27 cellular contexts compared by ENCODE assay signal in the genomic region with DNA sequence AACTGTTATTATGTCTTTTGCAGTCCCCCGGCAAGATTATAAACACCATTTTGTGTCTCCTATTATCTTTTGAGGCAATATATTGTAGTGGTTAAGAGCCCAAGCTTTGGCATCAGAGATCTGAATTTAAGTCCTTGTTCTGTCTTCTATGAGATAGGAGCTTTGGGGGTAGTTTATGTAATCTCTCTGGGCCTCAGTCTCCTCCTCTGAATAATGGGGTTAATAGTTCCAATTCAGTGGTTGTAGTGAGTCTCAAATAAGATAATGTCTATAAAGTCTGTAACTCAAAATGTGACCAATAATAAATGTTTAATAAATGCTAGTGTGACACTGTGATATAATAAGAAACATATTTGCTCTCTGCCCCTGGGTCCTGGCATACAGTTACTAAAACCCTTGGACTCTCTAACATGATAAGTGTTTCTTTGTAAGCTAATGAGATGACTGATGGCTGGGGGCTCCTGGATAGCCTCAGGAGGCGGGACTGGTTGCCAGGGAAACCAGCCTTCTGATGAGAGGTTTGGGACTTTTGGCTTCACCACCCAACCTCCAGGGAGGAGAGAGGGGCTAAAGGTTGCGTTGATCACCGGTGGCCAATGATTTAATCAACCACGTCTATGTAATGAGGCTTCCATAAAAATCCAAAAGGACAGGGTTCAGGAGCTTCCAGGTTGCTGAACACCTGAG.
A peak's percentile ranks its signal among the peaks of the same experiment; 100 is the strongest.
DNase-seq lines count a peak whose midpoint lies in the region; ATAC-seq, FAIRE-seq and TF ChIP-seq lines count a peak whose summit lies in the region.
"Had no signal": no experiment of that assay in that cellular context is flagged by ENCODE, and none has a peak within 500 bp of the region (broad histone marks: within the 10 kb centered on the region; RNA-seq: fewer than 3 reads in every experiment).

No MANE protein-coding gene starts in this region.

- no peaks in the 10 kb centered on the region for H3K36me3 ChIP-seq in CD8-positive, alpha-beta T cell (ENCODE audit: insufficient read depth, low read length)
- H3K36me3 ChIP-seq in neuronal stem cell (replicated peaks in 1 of 2; ENCODE audit: control insufficient read depth in 2 of 2, insufficient read depth in 2 of 2, low read length in 2 of 2): no peaks in the 10 kb centered on the region
- H3K36me3 ChIP-seq: cardiac muscle cell, heart right ventricle, uterus had no signal

- no peak overlapping the region for H3K18ac ChIP-seq in neuronal stem cell (ENCODE audit: low read length)

- H4K8ac ChIP-seq in neuronal stem cell (ENCODE audit: low read depth, low read length): no peak overlapping the region

- FAIRE-seq in H54 (lab: Jason Lieb, UNC): no peak
- FAIRE-seq: H1 had no signal

- H3K4me3 Mint-ChIP-seq in CD8-positive, alpha-beta T cell: no peak overlapping the region
- H3K4me3 Mint-ChIP-seq in brain (no peak overlapping the region), neural crest cell (no peak overlapping the region)
- H3K4me3 Mint-ChIP-seq: activated T-cell treated with anti-CD3 and anti-CD28 coated beads, Interleukin-2, amount 50 U/mL, for 4 hours; effector memory CD8-positive, alpha-beta T cell had no signal

- ATAC-seq in CD8-positive, alpha-beta T cell: no peak
- ATAC-seq: activated T-cell treated with anti-CD3 and anti-CD28 coated beads, Interleukin-2, amount 50 U/mL, for 4 hours; effector memory CD8-positive, alpha-beta T cell; heart right ventricle; psoas muscle; stimulated activated naive CD8-positive, alpha-beta T cell treated with anti-CD3 and anti-CD28 coated beads, Interleukin-15, Interleukin-2, amounts not matched to agents 100 U/mL and 50 U/mL, for 24 hours had no signal

- no peak overlapping the region for H3K4ac ChIP-seq in neuronal stem cell (ENCODE audit: low read length)

- no peak overlapping the region for H2BK5ac ChIP-seq in neuronal stem cell (ENCODE audit: low read length)

- no peak overlapping the region for H4K91ac ChIP-seq in neuronal stem cell (ENCODE audit: low read depth, low read length, poor library complexity)

- H3K27me3 Mint-ChIP-seq in CD8-positive, alpha-beta T cell (ENCODE audit: low read depth): no peaks in the 10 kb centered on the region
- H3K27me3 Mint-ChIP-seq in brain: no peaks in the 10 kb centered on the region
- H3K27me3 Mint-ChIP-seq in neural crest cell (ENCODE audit: low read depth): no peaks in the 10 kb centered on the region
- H3K27me3 Mint-ChIP-seq: effector memory CD8-positive, alpha-beta T cell had no signal

- H2BK120ac ChIP-seq in neuronal stem cell (ENCODE audit: low read depth, low read length): no peak overlapping the region

- H2BK12ac ChIP-seq in neuronal stem cell (ENCODE audit: low read length): no peak overlapping the region

- H3K27ac Mint-ChIP-seq in CD8-positive, alpha-beta T cell: peak overlapping the region; percentile 66
- peak overlapping the region in 4 of 5 experiments; percentile 11 to 74 (median 49) for H3K27ac Mint-ChIP-seq in brain
- H3K27ac Mint-ChIP-seq in neural crest cell (ENCODE audit: unreplicated experiment): peak overlapping the region; percentile 13

- no CpG with 5 or more reads among the region's 5 CpGs for WGBS in neuronal stem cell (ENCODE audit: extremely low coverage in 2 of 2, insufficient read length in 2 of 2, insufficient replicate concordance in 1 of 2), 2 donors

- H2BK15ac ChIP-seq in neuronal stem cell (ENCODE audit: low read length): no peak overlapping the region

- TF ChIP-seq POLR2A in H54 (IDR thresholded peaks at IDR 0.05; ENCODE audit: low read depth, low read length): no peak

- H3K27ac ChIP-seq in CD8-positive, alpha-beta T cell (ENCODE audit: low read depth, low read length): no peak overlapping the region
- H3K27ac ChIP-seq in neuronal stem cell (replicated peaks; ENCODE audit: low read length): no peak overlapping the region
- H3K27ac ChIP-seq: cardiac muscle cell, heart right ventricle, psoas muscle, RWPE1, testis, uterus had no signal

- peaks cover 17% of the 10 kb centered on the region for H3K36me3 Mint-ChIP-seq in CD8-positive, alpha-beta T cell
- H3K36me3 Mint-ChIP-seq in brain (no peaks in the 10 kb centered on the region), neural crest cell (ENCODE audit: low read depth) (no peaks in the 10 kb centered on the region)

- H2AK5ac ChIP-seq in neuronal stem cell (ENCODE audit: low read depth, low read length): no peak overlapping the region

- TF ChIP-seq CTCF in CD8-positive, alpha-beta T cell (IDR thresholded peaks at IDR 0.05): no peak
- TF ChIP-seq CTCF in brain (conservative IDR thresholded peaks at IDR 0.05): no peak
- no peak for TF ChIP-seq CTCF in neural crest cell (conservative IDR thresholded peaks at IDR 0.05)

- no peak overlapping the region for H2AFZ ChIP-seq in neuronal stem cell (ENCODE audit: low read length)

- H3K9me3 Mint-ChIP-seq in CD8-positive, alpha-beta T cell: no peaks in the 10 kb centered on the region
- no peaks in the 10 kb centered on the region for H3K9me3 Mint-ChIP-seq in brain
- H3K9me3 Mint-ChIP-seq in neural crest cell: peaks cover 3% of the 10 kb centered on the region
- H3K9me3 Mint-ChIP-seq: effector memory CD8-positive, alpha-beta T cell had no signal

- no peak overlapping the region for H3K14ac ChIP-seq in neuronal stem cell (ENCODE audit: low read length)

- H3K79me1 ChIP-seq in neuronal stem cell (ENCODE audit: low read depth, low read length): no peaks in the 10 kb centered on the region

- DNase-seq in NCI-H82 (lab: John Stamatoyannopoulos, UW) (peak; percentile 65), NCI-H82 treated with DMSO at 0.1 percent for 48 hours (lab: John Stamatoyannopoulos, UW; ENCODE audit: unreplicated experiment) (no peak), neural crest cell (ENCODE audit: low read depth, low spot score) (peak; percentile 22), H54 (ENCODE audit: insufficient read length, low spot score) (no peak), neuronal stem cell (ENCODE audit: low spot score) (no peak), globus pallidus (ENCODE audit: low spot score) (no peak)
- no peak for DNase-seq in CD8-positive, alpha-beta T cell
- DNase-seq: activated CD4-positive, alpha-beta T cell treated with anti-CD3 and anti-CD28 coated beads for 4 hours; activated naive CD4-positive, alpha-beta T cell treated with Interleukin-2 at 50 U/mL for 16 hours; activated T-cell treated with anti-CD3 and anti-CD28 coated beads, Interleukin-2, amount 50 U/mL, for 4 hours; aorta; cortex of kidney; DMS153; effector memory CD8-positive, alpha-beta T cell; heart right ventricle; mammary epithelial cell; NCI-H1105; NCI-H187 treated with DMSO at 0.1 percent for 48 hours; occipital lobe; psoas muscle; stimulated activated naive CD8-positive, alpha-beta T cell treated with anti-CD3 and anti-CD28 coated beads, Interleukin-15, Interleukin-2, amounts not matched to agents 100 U/mL and 50 U/mL, for 24 hours; testis; uterus had no signal

- H3K9ac ChIP-seq in neuronal stem cell (ENCODE audit: low read depth, low read length, poor library complexity): no peak overlapping the region

- H3K4me1 Mint-ChIP-seq in CD8-positive, alpha-beta T cell (ENCODE audit: low read depth): peaks cover 61% of the 10 kb centered on the region
- H3K4me1 Mint-ChIP-seq in brain (peaks cover 59% of the 10 kb centered on the region), neural crest cell (peaks cover 55% of the 10 kb centered on the region)

- H3K4me3 ChIP-seq in CD8-positive, alpha-beta T cell (ENCODE audit: low read depth, low read length): no peak overlapping the region
- no peak overlapping the region for H3K4me3 ChIP-seq in neuronal stem cell (ENCODE audit: low read length in 2 of 2)
- H3K4me3 ChIP-seq: cardiac muscle cell, heart right ventricle, psoas muscle, testis, uterus had no signal

- CTCF ChIA-PET in CD8-positive, alpha-beta T cell (lab: Charles Lee): interaction anchor here (0.9 to 3.4 kb wide), 4 partner anchors 13 to 235 kb away, joined by 4 to 11 read pairs (median 4); a partner anchor contains a TSS

- H3K9me3 ChIP-seq in CD8-positive, alpha-beta T cell (ENCODE audit: low read length): no peaks in the 10 kb centered on the region
- peaks cover 0 to 4% of the 10 kb centered on the region in 2 donors for H3K9me3 ChIP-seq in neuronal stem cell (replicated peaks in 1 of 2; ENCODE audit: control insufficient read depth in 2 of 2, insufficient read depth in 1 of 2, low read depth in 1 of 2, low read length in 2 of 2)
- H3K9me3 ChIP-seq: heart right ventricle, psoas muscle, testis, uterus had no signal

- H3K27me3 ChIP-seq in CD8-positive, alpha-beta T cell (ENCODE audit: insufficient read depth, low read length): no peaks in the 10 kb centered on the region
- H3K27me3 ChIP-seq in neuronal stem cell (ENCODE audit: control insufficient read depth in 3 of 3, insufficient read depth in 3 of 3, low read depth in 1 of 3, low read length in 3 of 3): no peaks in the 10 kb centered on the region
- H3K27me3 ChIP-seq: cardiac muscle cell, heart right ventricle, testis, uterus had no signal

- no peak overlapping the region for H3K23ac ChIP-seq in neuronal stem cell (ENCODE audit: low read depth, low read length, poor library complexity)

- no peak overlapping the region for H3K4me2 ChIP-seq in neuronal stem cell (ENCODE audit: insufficient read depth, low read length, poor library complexity, severe bottlenecking)

- POLR2A ChIA-PET in CD8-positive, alpha-beta T cell (lab: Charles Lee): interaction anchor here (0.6 to 1.3 kb wide), 3 partner anchors 12 to 16 kb away, joined by 3 read pairs; no protein-coding TSS in a partner anchor

- H3K4me1 ChIP-seq in CD8-positive, alpha-beta T cell (ENCODE audit: insufficient read depth, low read length): peaks cover 30% of the 10 kb centered on the region
- H3K4me1 ChIP-seq in neuronal stem cell (ENCODE audit: control insufficient read depth in 2 of 2, insufficient read depth in 1 of 2, low read depth in 1 of 2, low read length in 2 of 2): peaks cover 9 to 16% of the 10 kb centered on the region in 2 donors
- H3K4me1 ChIP-seq: psoas muscle, testis, uterus had no signal

- intact Hi-C loops in CD8-positive, alpha-beta T cell (cut with DNase I, micrococcal nuclease): loop anchor here in 1 of 2 experiments (5.0 kb wide), 1 partner anchor 95 kb away; no protein-coding TSS in a partner anchor

Comparison
In these comparisons a context has a peak if more than half of its experiments do, and no peak if none do; other contexts are left out.
1. DNase-seq: peak in NCI-H82 (single experiment) and neural crest cell (single experiment); none in NCI-H82 treated with DMSO at 0.1 percent for 48 hours (single experiment), CD8-positive, alpha-beta T cell (0 of 7), H54 (single experiment), neuronal stem cell (single experiment) and globus pallidus (single experiment).
2. H3K27ac Mint-ChIP-seq: peak in every context shown above with its lines; median percentile 66 in CD8-positive, alpha-beta T cell; 49 in brain; 13 in neural crest cell.